In genomic region chr5:158884827-158885512, GRCh38 we compare ENCODE assay signal across 15 cellular contexts.
DNase-seq lines count a peak whose midpoint lies in the region; ATAC-seq, FAIRE-seq and TF ChIP-seq lines count a peak whose summit lies in the region.
"Had no signal": no experiment of that assay in that cellular context is flagged by ENCODE, and none has a peak within 500 bp of the region (broad histone marks: within the 10 kb centered on the region; RNA-seq: fewer than 3 reads in every experiment).

No MANE protein-coding gene starts in this region.

- no peaks in the 10 kb centered on the region for H3K27me3 Mint-ChIP-seq in WTC11 (ENCODE audit: low read depth)

- DNase-seq in GM12891 (ENCODE audit: insufficient read length, low spot score) (no peak), NOMO-1 (lab: John Stamatoyannopoulos, UW; ENCODE audit: unreplicated experiment in 2 of 2) (peak; percentile 67 to 94), posterior cingulate gyrus (no peak), WTC11 (ENCODE audit: low spot score) (no peak), HK-2 (ENCODE audit: unreplicated experiment) (no peak)
- DNase-seq in effector CD4-positive, alpha-beta T cell = no peak
- DNase-seq: activated T-cell treated with anti-CD3 and anti-CD28 coated beads, Interleukin-2, amount 50 U/mL, for 4 hours; aorta; dermis blood vessel endothelial cell; HFFc6; NCI-H146; NCI-H748 treated with DMSO at 0.1 percent for 48 hours; SJCRH30 had no signal

- H3K4me1 Mint-ChIP-seq in WTC11 = peaks cover 50% of the 10 kb centered on the region

- no peak overlapping the region for H3K27ac Mint-ChIP-seq in WTC11
- H3K27ac Mint-ChIP-seq: HFFc6 had no signal

- ATAC-seq in GM19467 (IDR thresholded peaks at IDR 0.05; ENCODE audit: unreplicated experiment) (peak; percentile 43), HG02885 (IDR thresholded peaks at IDR 0.05; ENCODE audit: poor library complexity, unreplicated experiment) (peak; percentile 46), WTC11 (no peak)
- ATAC-seq: activated T-cell treated with anti-CD3 and anti-CD28 coated beads, Interleukin-2, amount 50 U/mL, for 4 hours had no signal

- TF ChIP-seq POLR2A in GM12891 (IDR thresholded peaks at IDR 0.05; ENCODE audit: low read depth, low read length) = no peak

- no peaks in the 10 kb centered on the region for H3K36me3 Mint-ChIP-seq in WTC11

- CTCF ChIA-PET in WTC11 (lab: Charles Lee) = no interaction called here

- TF ChIP-seq CTCF in WTC11 (IDR thresholded peaks at IDR 0.05) = no peak

- no peaks in the 10 kb centered on the region for H3K9me3 Mint-ChIP-seq in WTC11
- H3K9me3 Mint-ChIP-seq: activated T-cell treated with anti-CD3 and anti-CD28 coated beads, Interleukin-2, amount 50 U/mL, for 4 hours; HFFc6 had no signal

- POLR2A ChIA-PET in WTC11 (lab: Charles Lee) = no interaction called here

- no peak overlapping the region for H3K4me3 Mint-ChIP-seq in WTC11
- H3K4me3 Mint-ChIP-seq: activated T-cell treated with anti-CD3 and anti-CD28 coated beads, Interleukin-2, amount 50 U/mL, for 4 hours; HFFc6 had no signal

- intact Hi-C loops in posterior cingulate gyrus (cut with DNase I) = no loop called here

- peak; percentile 35 for FAIRE-seq in GM12891 (lab: Jason Lieb, UNC)

TF ChIP-seq in GM12891, 5 proteins besides CTCF, POLR2A, EP300 and RAD21:
- TF ChIP-seq SPI1 (IDR thresholded peaks at IDR 0.05; ENCODE audit: low read depth, low read length) = peak; percentile 55
- no peak for TF ChIP-seq TAF1 (IDR thresholded peaks at IDR 0.05; ENCODE audit: low read depth, low read length)

TF ChIP-seq in WTC11, 78 proteins besides CTCF, POLR2A, EP300 and RAD21:
- TF ChIP-seq ELF4 (CRISPR knock-in tag; IDR thresholded peaks at IDR 0.05; ENCODE audit: low read depth) = no peak
- no peak for TF ChIP-seq AR (CRISPR knock-in tag; IDR thresholded peaks at IDR 0.05)
- TF ChIP-seq OVOL2 (CRISPR knock-in tag; IDR thresholded peaks at IDR 0.05; ENCODE audit: borderline replicate concordance) = no peak
- no peak for TF ChIP-seq ERG (CRISPR knock-in tag; IDR thresholded peaks at IDR 0.05)
- TF ChIP-seq ATF2 (CRISPR knock-in tag; IDR thresholded peaks at IDR 0.05; ENCODE audit: borderline replicate concordance, low read depth) = no peak
- no peak for TF ChIP-seq ZNF219 (CRISPR knock-in tag; IDR thresholded peaks at IDR 0.05; ENCODE audit: borderline replicate concordance)
- TF ChIP-seq PRDM15 (CRISPR knock-in tag; IDR thresholded peaks at IDR 0.05) = no peak
- TF ChIP-seq MLX (CRISPR knock-in tag; IDR thresholded peaks at IDR 0.05) = no peak
- no peak for TF ChIP-seq FOXP4 (CRISPR knock-in tag; IDR thresholded peaks at IDR 0.05)
- no peak for TF ChIP-seq RELA (CRISPR knock-in tag; IDR thresholded peaks at IDR 0.05; ENCODE audit: borderline replicate concordance)

Comparison
In these comparisons a context has a peak if more than half of its experiments do, and no peak if none do; other contexts are left out.
1. DNase-seq: peak in NOMO-1 (2 of 2); none in GM12891 (single experiment), posterior cingulate gyrus (0 of 10), WTC11 (single experiment), effector CD4-positive, alpha-beta T cell (single experiment) and HK-2 (single experiment).